In the genomic region with DNA sequence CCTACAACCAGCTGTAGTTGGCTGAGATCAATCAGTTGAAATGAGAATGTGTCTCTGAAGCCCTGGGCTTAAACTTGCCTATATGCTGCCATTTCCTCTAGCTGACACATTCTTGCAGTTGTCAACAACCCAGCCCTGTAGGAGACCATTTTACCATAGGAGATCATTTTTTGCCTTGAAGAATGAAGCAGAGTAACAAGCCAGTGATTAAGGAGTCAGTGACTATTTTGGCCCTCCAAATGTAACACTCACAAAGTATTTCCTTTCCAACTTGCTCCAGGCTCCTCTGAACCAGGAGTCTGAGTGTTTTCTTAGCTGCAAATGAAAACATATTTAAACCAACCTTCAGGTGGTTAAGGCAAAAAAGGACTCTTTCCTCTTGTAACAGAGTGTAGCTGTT, we compare ENCODE assay signal across 21 cellular contexts.
DNase-seq lines count a peak whose midpoint lies in the region; TF ChIP-seq lines count a peak whose summit lies in the region.
"Had no signal": no experiment of that assay in that cellular context is flagged by ENCODE, and none has a peak within 500 bp of the region (broad histone marks: within the 10 kb centered on the region; RNA-seq: fewer than 3 reads in every experiment).

No MANE protein-coding gene starts in this region.

- peak overlapping the region; percentile 43 for H3K4me2 ChIP-seq in BLaER1

- H3K9ac ChIP-seq in BLaER1: no peak overlapping the region

- no peak overlapping the region for H3K4me3 ChIP-seq in BLaER1
- H3K4me3 ChIP-seq: GM12878 had no signal

- no peak overlapping the region for H3K4me3 Mint-ChIP-seq in osteocyte (ENCODE audit: unreplicated experiment)
- H3K4me3 Mint-ChIP-seq: CD14-positive monocyte had no signal

- H3K36me3 ChIP-seq in BLaER1: no peaks in the 10 kb centered on the region

- peaks cover 9% of the 10 kb centered on the region for H3K36me3 Mint-ChIP-seq in osteocyte (ENCODE audit: unreplicated experiment)

- H3K4me1 Mint-ChIP-seq in osteocyte (ENCODE audit: unreplicated experiment): peaks cover 19% of the 10 kb centered on the region

- peaks cover 26% of the 10 kb centered on the region for H3K4me1 ChIP-seq in BLaER1

- H3K9me3 Mint-ChIP-seq in osteocyte (ENCODE audit: unreplicated experiment): peaks cover 3% of the 10 kb centered on the region

- no peaks in the 10 kb centered on the region for H3K27me3 Mint-ChIP-seq in osteocyte (ENCODE audit: unreplicated experiment)

- H4K20me1 ChIP-seq in BLaER1: no peaks in the 10 kb centered on the region

- H3K27ac ChIP-seq in BLaER1: no peak overlapping the region

- DNase-seq in GM03348 (ENCODE audit: low spot score) (peak; percentile 10), dermis blood vessel endothelial cell (peak; percentile 34), osteocyte (ENCODE audit: extremely low spot score, unreplicated experiment) (no peak), globus pallidus (ENCODE audit: low spot score) (no peak), OCI-M1 (lab: John Stamatoyannopoulos, UW) (no peak), mesenteric fat pad (ENCODE audit: low spot score) (no peak)
- DNase-seq: DMS 273 treated with DMSO at 0.1 percent for 48 hours, DND-41, GDM1, GOT3, NCI-H1105, NCI-H1694, NCI-H2081 treated with DMSO at 0.1 percent for 48 hours, NCI-H510A, NCI-H748 treated with DMSO at 0.1 percent for 48 hours, PC-3, RPMI8226, SIG-M5 had no signal

- no peak for TF ChIP-seq CTCF in osteocyte (IDR thresholded peaks at IDR 0.05)

- no peaks in the 10 kb centered on the region for H3K27me3 ChIP-seq in BLaER1

- H3K27ac Mint-ChIP-seq in osteocyte (ENCODE audit: unreplicated experiment): peak overlapping the region; percentile 75

- peaks cover 11% of the 10 kb centered on the region for H3K9me3 ChIP-seq in BLaER1

Comparison
In these comparisons a context has a peak if more than half of its experiments do, and no peak if none do; other contexts are left out.
1. DNase-seq: peak in GM03348 (single experiment) and dermis blood vessel endothelial cell (single experiment); none in osteocyte (single experiment), globus pallidus (single experiment), OCI-M1 (single experiment) and mesenteric fat pad (single experiment).